In genomic region chr1:116571215-116571919, GRCh38 we compare ENCODE assay signal across 8 cellular contexts. TPM values are rescaled to one million over a fixed set of nuclear protein-coding genes. Genes with fewer than 3 reads are reported as not detected.
DNase-seq lines count a peak whose midpoint lies in the region; ATAC-seq and TF ChIP-seq lines count a peak whose summit lies in the region.

No MANE protein-coding gene starts in this region.

- CTCF ChIA-PET in CD8-positive, alpha-beta memory T cell (lab: Charles Lee): interaction anchor here (0.7 to 2.2 kb wide), 6 partner anchors 15 to 432 kb away, joined by 3 to 6 read pairs (median 4); no protein-coding TSS in a partner anchor

- H3K36me3 Mint-ChIP-seq in CD8-positive, alpha-beta memory T cell: peaks cover 0 to 6% (median 0%) of the 10 kb centered on the region in 3 donors

- H3K27ac ChIP-seq in CD8-positive, alpha-beta memory T cell (ENCODE audit: low read depth, low read length): peak overlapping the region; percentile 95
- no peak overlapping the region for H3K27ac ChIP-seq in OCI-LY1 (ENCODE audit: low read depth, low read length, poor library complexity, severe bottlenecking)
- peak overlapping the region; percentile 84 for H3K27ac ChIP-seq in epithelial cell of prostate
- no peak overlapping the region for H3K27ac ChIP-seq in osteoblast (ENCODE audit: low read depth, low read length)

- no peaks in the 10 kb centered on the region for H3K9me2 ChIP-seq in OCI-LY1 (ENCODE audit: low read depth, low read length)

- no peaks in the 10 kb centered on the region for H3K9me3 ChIP-seq in CD8-positive, alpha-beta memory T cell (ENCODE audit: low read length)
- no peaks in the 10 kb centered on the region for H3K9me3 ChIP-seq in OCI-LY1 (ENCODE audit: low read length)
- H3K9me3 ChIP-seq in osteoblast (ENCODE audit: low read depth, low read length): no peaks in the 10 kb centered on the region

- H3K4me3 Mint-ChIP-seq in CD8-positive, alpha-beta memory T cell: peak overlapping the region; percentile 87 to 97 (median 94)

- no peak for ATAC-seq in esophagus mucosa

- H3K27me3 ChIP-seq in CD8-positive, alpha-beta memory T cell (ENCODE audit: insufficient read depth, low read length, poor library complexity, severe bottlenecking): no peaks in the 10 kb centered on the region
- H3K27me3 ChIP-seq in OCI-LY1 (ENCODE audit: insufficient read depth, low read length) (no peaks in the 10 kb centered on the region), osteoblast (ENCODE audit: insufficient read depth, low read length) (peaks cover 6% of the 10 kb centered on the region)

- TF ChIP-seq CTCF in OCI-LY1 (IDR thresholded peaks at IDR 0.05; ENCODE audit: low read length) (no peak), osteoblast (IDR thresholded peaks at IDR 0.05; ENCODE audit: extremely low read depth, low read depth, low read length) (no peak)

- H3K9me3 Mint-ChIP-seq in CD8-positive, alpha-beta memory T cell: no peaks in the 10 kb centered on the region

- H3K79me2 ChIP-seq in OCI-LY1 (ENCODE audit: insufficient read depth, low read length) (no peaks in the 10 kb centered on the region), osteoblast (ENCODE audit: insufficient read depth, low read length) (peaks cover 17% of the 10 kb centered on the region)

- peaks cover 30% of the 10 kb centered on the region for H3K4me1 ChIP-seq in CD8-positive, alpha-beta memory T cell (ENCODE audit: insufficient read depth, low read length)
- H3K4me1 ChIP-seq in OCI-LY1 (ENCODE audit: insufficient read depth, low read length, severe bottlenecking): peaks cover 9% of the 10 kb centered on the region
- peaks cover 23% of the 10 kb centered on the region for H3K4me1 ChIP-seq in osteoblast (ENCODE audit: insufficient read depth, low read length)

- no peaks in the 10 kb centered on the region for H3K36me3 ChIP-seq in CD8-positive, alpha-beta memory T cell (ENCODE audit: insufficient read depth, low read length)
- H3K36me3 ChIP-seq in OCI-LY1 (ENCODE audit: insufficient read depth, low read length) (no peaks in the 10 kb centered on the region), osteoblast (ENCODE audit: insufficient read depth, low read length) (no peaks in the 10 kb centered on the region)

- H4K20me1 ChIP-seq in OCI-LY1 (ENCODE audit: insufficient read depth, low read length) (no peaks in the 10 kb centered on the region), osteoblast (ENCODE audit: insufficient read depth, low read length) (no peaks in the 10 kb centered on the region)

- peak overlapping the region; percentile 71 for H3K4me2 ChIP-seq in OCI-LY1 (ENCODE audit: low read length)
- peak overlapping the region; percentile 89 for H3K4me2 ChIP-seq in osteoblast (ENCODE audit: insufficient read depth, low read length)

- peak overlapping the region; percentile 83 for H3K4me3 ChIP-seq in CD8-positive, alpha-beta memory T cell (ENCODE audit: low read length)
- H3K4me3 ChIP-seq in OCI-LY1 (ENCODE audit: low read depth, low read length, poor library complexity, severe bottlenecking): peak overlapping the region; percentile 69
- peak overlapping the region; percentile 91 for H3K4me3 ChIP-seq in osteoblast (ENCODE audit: insufficient read depth, low read length)

- peak overlapping the region; percentile 9 to 95 (median 91) for H3K27ac Mint-ChIP-seq in CD8-positive, alpha-beta memory T cell

- H3K27me3 Mint-ChIP-seq in CD8-positive, alpha-beta memory T cell: peaks cover 0 to 5% of the 10 kb centered on the region in 2 donors

- no peak for DNase-seq in CD8-positive, alpha-beta memory T cell
- DNase-seq in epithelial cell of prostate (ENCODE audit: low read depth, low spot score) (no peak), osteoblast (ENCODE audit: insufficient read length, low spot score, missing footprints) (peak; percentile 62), NCI-H226 (no peak), SHP77 treated with DMSO at 0.1 percent for 48 hours (lab: John Stamatoyannopoulos, UW) (no peak), NCI-H524 (lab: John Stamatoyannopoulos, UW) (no peak)

- H2AFZ ChIP-seq in OCI-LY1 (ENCODE audit: low read length): peak overlapping the region; percentile 68
- H2AFZ ChIP-seq in osteoblast (ENCODE audit: low read length): peak overlapping the region; percentile 92

- POLR2A ChIA-PET in CD8-positive, alpha-beta memory T cell (lab: Charles Lee): interaction anchor here (0.8 kb wide), 1 partner anchor 193 kb away, joined by 4 read pairs; no protein-coding TSS in a partner anchor

- H3K4me1 Mint-ChIP-seq in CD8-positive, alpha-beta memory T cell: peaks cover 36 to 52% (median 52%) of the 10 kb centered on the region in 3 donors

- no peaks in the 10 kb centered on the region for H3F3A ChIP-seq in OCI-LY1 (ENCODE audit: insufficient read depth, low read length)

- peak overlapping the region; percentile 58; the same call in 1 of the 2 replicates for H3K9ac ChIP-seq in OCI-LY1 (ENCODE audit: low read length)

RNA-seq across cellular contexts. Expression of gene CD58, which starts 0.5 kb away (rescaled TPM):
- total RNA-seq in CD8-positive, alpha-beta memory T cell: 10 to 100 TPM; 29.9 to 30.7 TPM
- polyA plus RNA-seq in CD8-positive, alpha-beta memory T cell: 49.1 TPM
- 20.6 and 23.5 TPM in 2 replicates for total RNA-seq in osteoblast
- total RNA-seq in esophagus mucosa: 19.8 TPM

Comparison
In these comparisons a context has a peak if more than half of its experiments do, and no peak if none do; other contexts are left out.
1. H3K27ac ChIP-seq: peak in CD8-positive, alpha-beta memory T cell (single experiment) and epithelial cell of prostate (single experiment); none in OCI-LY1 (single experiment) and osteoblast (single experiment).
2. Peak in every context shown above with its lines, with median percentiles within 50 percentile points of each other: H3K4me3 ChIP-seq.